ENCODE assay signal across 1 cellular context in the genomic region with DNA sequence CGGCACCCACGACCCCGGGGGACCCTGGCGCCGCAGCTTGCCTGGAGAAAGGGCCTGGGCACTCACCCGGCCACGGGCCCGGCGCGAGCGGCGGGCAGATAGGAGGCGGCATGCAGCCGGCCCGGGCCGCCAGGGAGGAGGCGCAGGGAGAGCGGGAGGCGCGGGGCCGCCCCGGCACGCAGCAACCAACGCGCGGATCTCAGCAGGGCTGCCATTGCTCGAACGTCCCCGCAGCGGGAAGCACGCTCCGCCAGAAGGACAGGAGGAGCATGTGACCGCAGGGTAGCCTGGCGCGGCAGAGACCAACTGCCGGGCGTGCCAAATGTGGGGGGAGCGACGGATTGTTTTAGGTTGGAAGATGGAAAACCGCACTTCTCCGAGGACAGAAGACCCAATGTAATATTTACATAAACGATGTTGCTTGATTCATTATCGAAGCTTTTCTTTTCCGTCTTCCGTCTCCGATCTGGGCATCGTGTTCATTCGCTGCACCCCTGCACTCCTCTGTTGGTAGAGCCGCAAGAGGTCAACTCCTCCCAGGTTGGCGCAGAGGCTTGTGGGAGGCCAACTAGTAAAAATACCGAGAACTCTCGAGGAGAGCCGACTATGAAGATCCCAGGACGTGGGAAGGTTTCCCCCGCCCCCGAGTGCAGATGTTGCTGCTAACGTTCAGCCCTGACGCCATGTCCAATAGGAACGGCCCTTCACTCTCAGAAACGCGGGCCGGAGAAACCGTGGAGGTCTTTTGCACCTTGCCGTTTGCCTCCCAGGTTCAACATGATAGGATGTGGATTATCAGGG.
TF ChIP-seq lines count a peak whose summit lies in the region.

A gene (minus strand): TSS at position 257 of the 801 bp plus-strand sequence. CDS start 42 bp downstream, at position 215.

TF ChIP-seq in WTC11, 78 proteins besides CTCF, POLR2A, EP300 and RAD21 (continued from another document and continues in another):
- TF ChIP-seq NR2C2 (CRISPR knock-in tag; IDR thresholded peaks at IDR 0.05) (peak; percentile 76), HMGA2 (CRISPR knock-in tag; IDR thresholded peaks at IDR 0.05) (no peak), GRHL2 (CRISPR knock-in tag; IDR thresholded peaks at IDR 0.05; ENCODE audit: insufficient replicate concordance, severe bottlenecking) (no peak), EMX1 (CRISPR knock-in tag; IDR thresholded peaks at IDR 0.05) (no peak), SOX15 (CRISPR knock-in tag; IDR thresholded peaks at IDR 0.05) (no peak), CREB1 (CRISPR knock-in tag; IDR thresholded peaks at IDR 0.05) (no peak), ZNF138 (CRISPR knock-in tag; conservative IDR thresholded peaks at IDR 0.05) (no peak), FOXJ3 (CRISPR knock-in tag; IDR thresholded peaks at IDR 0.05; ENCODE audit: borderline replicate concordance) (no peak), ZNF396 (CRISPR knock-in tag; IDR thresholded peaks at IDR 0.05; ENCODE audit: borderline replicate concordance) (no peak), NR1H2 (CRISPR knock-in tag; IDR thresholded peaks at IDR 0.05) (no peak), NR3C1 (CRISPR knock-in tag; conservative IDR thresholded peaks at IDR 0.05; ENCODE audit: low read depth) (no peak), CREM (CRISPR knock-in tag; IDR thresholded peaks at IDR 0.05) (peak; percentile 29; the same call in 1 of the 2 replicates), NFATC4 (CRISPR knock-in tag; IDR thresholded peaks at IDR 0.05) (no peak), ZNF232 (CRISPR knock-in tag; IDR thresholded peaks at IDR 0.05) (no peak), CBFB (CRISPR knock-in tag; IDR thresholded peaks at IDR 0.05; ENCODE audit: low read depth) (no peak), JAZF1 (CRISPR knock-in tag; IDR thresholded peaks at IDR 0.05) (no peak), ESRRA (CRISPR knock-in tag; IDR thresholded peaks at IDR 0.05; ENCODE audit: borderline replicate concordance) (no peak; the same call in 1 of the 2 replicates), ATF1 (CRISPR knock-in tag; IDR thresholded peaks at IDR 0.05) (no peak), PRRX2 (CRISPR knock-in tag; IDR thresholded peaks at IDR 0.05) (no peak), MYBL2 (CRISPR knock-in tag; IDR thresholded peaks at IDR 0.05) (no peak)
- TF ChIP-seq, protein P1, sequence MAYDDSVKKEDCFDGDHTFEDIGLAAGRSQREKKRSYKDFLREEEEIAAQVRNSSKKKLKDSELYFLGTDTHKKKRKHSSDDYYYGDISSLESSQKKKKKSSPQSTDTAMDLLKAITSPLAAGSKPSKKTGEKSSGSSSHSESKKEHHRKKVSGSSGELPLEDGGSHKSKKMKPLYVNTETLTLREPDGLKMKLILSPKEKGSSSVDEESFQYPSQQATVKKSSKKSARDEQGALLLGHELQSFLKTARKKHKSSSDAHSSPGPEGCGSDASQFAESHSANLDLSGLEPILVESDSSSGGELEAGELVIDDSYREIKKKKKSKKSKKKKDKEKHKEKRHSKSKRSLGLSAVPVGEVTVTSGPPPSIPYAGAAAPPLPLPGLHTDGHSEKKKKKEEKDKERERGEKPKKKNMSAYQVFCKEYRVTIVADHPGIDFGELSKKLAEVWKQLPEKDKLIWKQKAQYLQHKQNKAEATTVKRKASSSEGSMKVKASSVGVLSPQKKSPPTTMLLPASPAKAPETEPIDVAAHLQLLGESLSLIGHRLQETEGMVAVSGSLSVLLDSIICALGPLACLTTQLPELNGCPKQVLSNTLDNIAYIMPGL (CRISPR knock-in tag; IDR thresholded peaks at IDR 0.05): no peak; the same call in 1 of the 2 replicates
- TF ChIP-seq, protein P2, sequence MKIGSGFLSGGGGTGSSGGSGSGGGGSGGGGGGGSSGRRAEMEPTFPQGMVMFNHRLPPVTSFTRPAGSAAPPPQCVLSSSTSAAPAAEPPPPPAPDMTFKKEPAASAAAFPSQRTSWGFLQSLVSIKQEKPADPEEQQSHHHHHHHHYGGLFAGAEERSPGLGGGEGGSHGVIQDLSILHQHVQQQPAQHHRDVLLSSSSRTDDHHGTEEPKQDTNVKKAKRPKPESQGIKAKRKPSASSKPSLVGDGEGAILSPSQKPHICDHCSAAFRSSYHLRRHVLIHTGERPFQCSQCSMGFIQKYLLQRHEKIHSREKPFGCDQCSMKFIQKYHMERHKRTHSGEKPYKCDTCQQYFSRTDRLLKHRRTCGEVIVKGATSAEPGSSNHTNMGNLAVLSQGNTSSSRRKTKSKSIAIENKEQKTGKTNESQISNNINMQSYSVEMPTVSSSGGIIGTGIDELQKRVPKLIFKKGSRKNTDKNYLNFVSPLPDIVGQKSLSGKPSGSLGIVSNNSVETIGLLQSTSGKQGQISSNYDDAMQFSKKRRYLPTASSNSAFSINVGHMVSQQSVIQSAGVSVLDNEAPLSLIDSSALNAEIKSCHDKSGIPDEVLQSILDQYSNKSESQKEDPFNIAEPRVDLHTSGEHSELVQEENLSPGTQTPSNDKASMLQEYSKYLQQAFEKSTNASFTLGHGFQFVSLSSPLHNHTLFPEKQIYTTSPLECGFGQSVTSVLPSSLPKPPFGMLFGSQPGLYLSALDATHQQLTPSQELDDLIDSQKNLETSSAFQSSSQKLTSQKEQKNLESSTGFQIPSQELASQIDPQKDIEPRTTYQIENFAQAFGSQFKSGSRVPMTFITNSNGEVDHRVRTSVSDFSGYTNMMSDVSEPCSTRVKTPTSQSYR (CRISPR knock-in tag; IDR thresholded peaks at IDR 0.05): no peak
- TF ChIP-seq, protein P3, sequence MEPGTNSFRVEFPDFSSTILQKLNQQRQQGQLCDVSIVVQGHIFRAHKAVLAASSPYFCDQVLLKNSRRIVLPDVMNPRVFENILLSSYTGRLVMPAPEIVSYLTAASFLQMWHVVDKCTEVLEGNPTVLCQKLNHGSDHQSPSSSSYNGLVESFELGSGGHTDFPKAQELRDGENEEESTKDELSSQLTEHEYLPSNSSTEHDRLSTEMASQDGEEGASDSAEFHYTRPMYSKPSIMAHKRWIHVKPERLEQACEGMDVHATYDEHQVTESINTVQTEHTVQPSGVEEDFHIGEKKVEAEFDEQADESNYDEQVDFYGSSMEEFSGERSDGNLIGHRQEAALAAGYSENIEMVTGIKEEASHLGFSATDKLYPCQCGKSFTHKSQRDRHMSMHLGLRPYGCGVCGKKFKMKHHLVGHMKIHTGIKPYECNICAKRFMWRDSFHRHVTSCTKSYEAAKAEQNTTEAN (CRISPR knock-in tag; IDR thresholded peaks at IDR 0.05): no peak; the same call in 1 of the 2 replicates
- TF ChIP-seq, protein P4, sequence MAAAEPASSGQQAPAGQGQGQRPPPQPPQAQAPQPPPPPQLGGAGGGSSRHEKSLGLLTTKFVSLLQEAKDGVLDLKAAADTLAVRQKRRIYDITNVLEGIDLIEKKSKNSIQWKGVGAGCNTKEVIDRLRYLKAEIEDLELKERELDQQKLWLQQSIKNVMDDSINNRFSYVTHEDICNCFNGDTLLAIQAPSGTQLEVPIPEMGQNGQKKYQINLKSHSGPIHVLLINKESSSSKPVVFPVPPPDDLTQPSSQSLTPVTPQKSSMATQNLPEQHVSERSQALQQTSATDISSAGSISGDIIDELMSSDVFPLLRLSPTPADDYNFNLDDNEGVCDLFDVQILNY (CRISPR knock-in tag; IDR thresholded peaks at IDR 0.05): no peak; the same call in 1 of the 2 replicates
- TF ChIP-seq, protein P5, sequence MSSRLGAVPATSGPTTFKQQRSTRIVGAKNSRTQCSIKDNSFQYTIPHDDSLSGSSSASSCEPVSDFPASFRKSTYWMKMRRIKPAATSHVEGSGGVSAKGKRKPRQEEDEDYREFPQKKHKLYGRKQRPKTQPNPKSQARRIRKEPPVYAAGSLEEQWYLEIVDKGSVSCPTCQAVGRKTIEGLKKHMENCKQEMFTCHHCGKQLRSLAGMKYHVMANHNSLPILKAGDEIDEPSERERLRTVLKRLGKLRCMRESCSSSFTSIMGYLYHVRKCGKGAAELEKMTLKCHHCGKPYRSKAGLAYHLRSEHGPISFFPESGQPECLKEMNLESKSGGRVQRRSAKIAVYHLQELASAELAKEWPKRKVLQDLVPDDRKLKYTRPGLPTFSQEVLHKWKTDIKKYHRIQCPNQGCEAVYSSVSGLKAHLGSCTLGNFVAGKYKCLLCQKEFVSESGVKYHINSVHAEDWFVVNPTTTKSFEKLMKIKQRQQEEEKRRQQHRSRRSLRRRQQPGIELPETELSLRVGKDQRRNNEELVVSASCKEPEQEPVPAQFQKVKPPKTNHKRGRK (CRISPR knock-in tag; IDR thresholded peaks at IDR 0.05; ENCODE audit: borderline replicate concordance): no peak
- TF ChIP-seq, protein P6, sequence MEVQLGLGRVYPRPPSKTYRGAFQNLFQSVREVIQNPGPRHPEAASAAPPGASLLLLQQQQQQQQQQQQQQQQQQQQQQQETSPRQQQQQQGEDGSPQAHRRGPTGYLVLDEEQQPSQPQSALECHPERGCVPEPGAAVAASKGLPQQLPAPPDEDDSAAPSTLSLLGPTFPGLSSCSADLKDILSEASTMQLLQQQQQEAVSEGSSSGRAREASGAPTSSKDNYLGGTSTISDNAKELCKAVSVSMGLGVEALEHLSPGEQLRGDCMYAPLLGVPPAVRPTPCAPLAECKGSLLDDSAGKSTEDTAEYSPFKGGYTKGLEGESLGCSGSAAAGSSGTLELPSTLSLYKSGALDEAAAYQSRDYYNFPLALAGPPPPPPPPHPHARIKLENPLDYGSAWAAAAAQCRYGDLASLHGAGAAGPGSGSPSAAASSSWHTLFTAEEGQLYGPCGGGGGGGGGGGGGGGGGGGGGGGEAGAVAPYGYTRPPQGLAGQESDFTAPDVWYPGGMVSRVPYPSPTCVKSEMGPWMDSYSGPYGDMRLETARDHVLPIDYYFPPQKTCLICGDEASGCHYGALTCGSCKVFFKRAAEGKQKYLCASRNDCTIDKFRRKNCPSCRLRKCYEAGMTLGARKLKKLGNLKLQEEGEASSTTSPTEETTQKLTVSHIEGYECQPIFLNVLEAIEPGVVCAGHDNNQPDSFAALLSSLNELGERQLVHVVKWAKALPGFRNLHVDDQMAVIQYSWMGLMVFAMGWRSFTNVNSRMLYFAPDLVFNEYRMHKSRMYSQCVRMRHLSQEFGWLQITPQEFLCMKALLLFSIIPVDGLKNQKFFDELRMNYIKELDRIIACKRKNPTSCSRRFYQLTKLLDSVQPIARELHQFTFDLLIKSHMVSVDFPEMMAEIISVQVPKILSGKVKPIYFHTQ (CRISPR knock-in tag; IDR thresholded peaks at IDR 0.05): no peak
- TF ChIP-seq, protein P7, sequence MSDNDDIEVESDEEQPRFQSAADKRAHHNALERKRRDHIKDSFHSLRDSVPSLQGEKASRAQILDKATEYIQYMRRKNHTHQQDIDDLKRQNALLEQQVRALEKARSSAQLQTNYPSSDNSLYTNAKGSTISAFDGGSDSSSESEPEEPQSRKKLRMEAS (CRISPR knock-in tag; IDR thresholded peaks at IDR 0.05): peak; percentile 81; the same call in 1 of the 2 replicates
- TF ChIP-seq, protein P8, sequence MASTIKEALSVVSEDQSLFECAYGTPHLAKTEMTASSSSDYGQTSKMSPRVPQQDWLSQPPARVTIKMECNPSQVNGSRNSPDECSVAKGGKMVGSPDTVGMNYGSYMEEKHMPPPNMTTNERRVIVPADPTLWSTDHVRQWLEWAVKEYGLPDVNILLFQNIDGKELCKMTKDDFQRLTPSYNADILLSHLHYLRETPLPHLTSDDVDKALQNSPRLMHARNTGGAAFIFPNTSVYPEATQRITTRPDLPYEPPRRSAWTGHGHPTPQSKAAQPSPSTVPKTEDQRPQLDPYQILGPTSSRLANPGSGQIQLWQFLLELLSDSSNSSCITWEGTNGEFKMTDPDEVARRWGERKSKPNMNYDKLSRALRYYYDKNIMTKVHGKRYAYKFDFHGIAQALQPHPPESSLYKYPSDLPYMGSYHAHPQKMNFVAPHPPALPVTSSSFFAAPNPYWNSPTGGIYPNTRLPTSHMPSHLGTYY (CRISPR knock-in tag; IDR thresholded peaks at IDR 0.05): no peak
- TF ChIP-seq, protein P9, sequence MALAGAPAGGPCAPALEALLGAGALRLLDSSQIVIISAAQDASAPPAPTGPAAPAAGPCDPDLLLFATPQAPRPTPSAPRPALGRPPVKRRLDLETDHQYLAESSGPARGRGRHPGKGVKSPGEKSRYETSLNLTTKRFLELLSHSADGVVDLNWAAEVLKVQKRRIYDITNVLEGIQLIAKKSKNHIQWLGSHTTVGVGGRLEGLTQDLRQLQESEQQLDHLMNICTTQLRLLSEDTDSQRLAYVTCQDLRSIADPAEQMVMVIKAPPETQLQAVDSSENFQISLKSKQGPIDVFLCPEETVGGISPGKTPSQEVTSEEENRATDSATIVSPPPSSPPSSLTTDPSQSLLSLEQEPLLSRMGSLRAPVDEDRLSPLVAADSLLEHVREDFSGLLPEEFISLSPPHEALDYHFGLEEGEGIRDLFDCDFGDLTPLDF (CRISPR knock-in tag; IDR thresholded peaks at IDR 0.05): no peak
- TF ChIP-seq, protein P10, sequence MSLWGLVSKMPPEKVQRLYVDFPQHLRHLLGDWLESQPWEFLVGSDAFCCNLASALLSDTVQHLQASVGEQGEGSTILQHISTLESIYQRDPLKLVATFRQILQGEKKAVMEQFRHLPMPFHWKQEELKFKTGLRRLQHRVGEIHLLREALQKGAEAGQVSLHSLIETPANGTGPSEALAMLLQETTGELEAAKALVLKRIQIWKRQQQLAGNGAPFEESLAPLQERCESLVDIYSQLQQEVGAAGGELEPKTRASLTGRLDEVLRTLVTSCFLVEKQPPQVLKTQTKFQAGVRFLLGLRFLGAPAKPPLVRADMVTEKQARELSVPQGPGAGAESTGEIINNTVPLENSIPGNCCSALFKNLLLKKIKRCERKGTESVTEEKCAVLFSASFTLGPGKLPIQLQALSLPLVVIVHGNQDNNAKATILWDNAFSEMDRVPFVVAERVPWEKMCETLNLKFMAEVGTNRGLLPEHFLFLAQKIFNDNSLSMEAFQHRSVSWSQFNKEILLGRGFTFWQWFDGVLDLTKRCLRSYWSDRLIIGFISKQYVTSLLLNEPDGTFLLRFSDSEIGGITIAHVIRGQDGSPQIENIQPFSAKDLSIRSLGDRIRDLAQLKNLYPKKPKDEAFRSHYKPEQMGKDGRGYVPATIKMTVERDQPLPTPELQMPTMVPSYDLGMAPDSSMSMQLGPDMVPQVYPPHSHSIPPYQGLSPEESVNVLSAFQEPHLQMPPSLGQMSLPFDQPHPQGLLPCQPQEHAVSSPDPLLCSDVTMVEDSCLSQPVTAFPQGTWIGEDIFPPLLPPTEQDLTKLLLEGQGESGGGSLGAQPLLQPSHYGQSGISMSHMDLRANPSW (CRISPR knock-in tag; conservative IDR thresholded peaks at IDR 0.05; ENCODE audit: low read depth): no peak
- TF ChIP-seq, protein P11, sequence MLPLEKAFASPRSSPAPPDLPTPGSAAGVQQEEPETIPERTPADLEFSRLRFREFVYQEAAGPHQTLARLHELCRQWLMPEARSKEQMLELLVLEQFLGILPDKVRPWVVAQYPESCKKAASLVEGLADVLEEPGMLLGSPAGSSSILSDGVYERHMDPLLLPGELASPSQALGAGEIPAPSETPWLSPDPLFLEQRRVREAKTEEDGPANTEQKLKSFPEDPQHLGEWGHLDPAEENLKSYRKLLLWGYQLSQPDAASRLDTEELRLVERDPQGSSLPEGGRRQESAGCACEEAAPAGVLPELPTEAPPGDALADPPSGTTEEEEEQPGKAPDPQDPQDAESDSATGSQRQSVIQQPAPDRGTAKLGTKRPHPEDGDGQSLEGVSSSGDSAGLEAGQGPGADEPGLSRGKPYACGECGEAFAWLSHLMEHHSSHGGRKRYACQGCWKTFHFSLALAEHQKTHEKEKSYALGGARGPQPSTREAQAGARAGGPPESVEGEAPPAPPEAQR (CRISPR knock-in tag; IDR thresholded peaks at IDR 0.05): no peak
